ENCODE assay signal across 9 cellular contexts in genomic region chr16:57529324-57530103, GRCh38. TPM values are rescaled to one million over a fixed set of nuclear protein-coding genes. Genes with fewer than 3 reads are reported as not detected.
DNase-seq lines count a peak whose midpoint lies in the region; ATAC-seq and TF ChIP-seq lines count a peak whose summit lies in the region.
"Had no signal": no experiment of that assay in that cellular context is flagged by ENCODE, and none has a peak within 500 bp of the region (broad histone marks: within the 10 kb centered on the region; RNA-seq: fewer than 3 reads in every experiment).

No MANE protein-coding gene starts in this region.

- no peak overlapping the region for H2AFZ ChIP-seq in OCI-LY7 (ENCODE audit: low read length)

- H3K36me3 ChIP-seq in OCI-LY7 (ENCODE audit: insufficient read depth, low read length): no peaks in the 10 kb centered on the region
- H3K36me3 ChIP-seq: MG63 had no signal

- peak overlapping the region; percentile 55 for H3K4me2 ChIP-seq in OCI-LY7 (ENCODE audit: low read length)

- TF ChIP-seq CTCF in OCI-LY7 (conservative IDR thresholded peaks at IDR 0.05; ENCODE audit: low read length): no peak

- intact Hi-C loops in OCI-LY7 (cut with micrococcal nuclease; ENCODE audit: unreplicated experiment): no loop called here

- H3K9me2 ChIP-seq in OCI-LY7 (ENCODE audit: insufficient read depth, low read length): no peaks in the 10 kb centered on the region

- peaks cover 48% of the 10 kb centered on the region for H3K4me1 Mint-ChIP-seq in T-helper 2 cell treated with Interferon-gamma antibody and Interleukin-4, amounts not matched to agents 5 μg/mL and 100 μg/mL, for 36 hours (ENCODE audit: low read depth)
- H3K4me1 Mint-ChIP-seq in stimulated activated naive CD8-positive, alpha-beta T cell treated with anti-CD3 and anti-CD28 coated beads, Interleukin-15, Interleukin-2, amounts not matched to agents 100 ng/mL and 50 ng/mL, for 24 hours (ENCODE audit: low read depth): peaks cover 48% of the 10 kb centered on the region

- H3K79me2 ChIP-seq in OCI-LY7 (ENCODE audit: insufficient read depth, low read depth, low read length): no peaks in the 10 kb centered on the region

- H3K27ac Mint-ChIP-seq in T-helper 2 cell treated with Interferon-gamma antibody and Interleukin-4, amounts not matched to agents 5 μg/mL and 100 μg/mL, for 36 hours: peak overlapping the region; percentile 97
- peak overlapping the region; percentile 93 for H3K27ac Mint-ChIP-seq in stimulated activated naive CD8-positive, alpha-beta T cell treated with anti-CD3 and anti-CD28 coated beads, Interleukin-15, Interleukin-2, amounts not matched to agents 100 ng/mL and 50 ng/mL, for 24 hours

- H3K9me3 Mint-ChIP-seq in T-helper 2 cell treated with Interferon-gamma antibody and Interleukin-4, amounts not matched to agents 5 μg/mL and 100 μg/mL, for 36 hours: no peaks in the 10 kb centered on the region
- H3K9me3 Mint-ChIP-seq in stimulated activated naive CD8-positive, alpha-beta T cell treated with anti-CD3 and anti-CD28 coated beads, Interleukin-15, Interleukin-2, amounts not matched to agents 100 ng/mL and 50 ng/mL, for 24 hours: no peaks in the 10 kb centered on the region

- peaks cover 64% of the 10 kb centered on the region for H3K4me1 ChIP-seq in OCI-LY7 (ENCODE audit: insufficient read depth, low read length, poor library complexity, severe bottlenecking)

- BruUV-seq in OCI-LY7 (replicated peaks; lab: Mats Ljungman, UMichigan): no TSS peak

- H3K9me3 ChIP-seq in OCI-LY7 (ENCODE audit: low read length): no peaks in the 10 kb centered on the region
- H3K9me3 ChIP-seq: MG63 had no signal

- H3K4me3 ChIP-seq in OCI-LY7 (ENCODE audit: low read depth, low read length, poor library complexity, severe bottlenecking) (peak overlapping the region; percentile 2), iPS-11a (ENCODE audit: low read depth, low read length) (peak overlapping the region; percentile 60)
- H3K4me3 ChIP-seq: MG63 had no signal

- peak overlapping the region; percentile 39 for H3K27ac ChIP-seq in OCI-LY7 (ENCODE audit: low read depth, low read length, poor library complexity, severe bottlenecking)

- no peak for ATAC-seq in HG02973 (IDR thresholded peaks at IDR 0.05; ENCODE audit: unreplicated experiment)
- ATAC-seq in GM21360 (IDR thresholded peaks at IDR 0.05; ENCODE audit: unreplicated experiment): no peak

- peaks cover 8% of the 10 kb centered on the region for H3K36me3 Mint-ChIP-seq in T-helper 2 cell treated with Interferon-gamma antibody and Interleukin-4, amounts not matched to agents 5 μg/mL and 100 μg/mL, for 36 hours (ENCODE audit: low read depth)
- peaks cover 5% of the 10 kb centered on the region for H3K36me3 Mint-ChIP-seq in stimulated activated naive CD8-positive, alpha-beta T cell treated with anti-CD3 and anti-CD28 coated beads, Interleukin-15, Interleukin-2, amounts not matched to agents 100 ng/mL and 50 ng/mL, for 24 hours (ENCODE audit: low read depth)

- peak overlapping the region; percentile 81 for H3K4me3 Mint-ChIP-seq in T-helper 2 cell treated with Interferon-gamma antibody and Interleukin-4, amounts not matched to agents 5 μg/mL and 100 μg/mL, for 36 hours
- H3K4me3 Mint-ChIP-seq in stimulated activated naive CD8-positive, alpha-beta T cell treated with anti-CD3 and anti-CD28 coated beads, Interleukin-15, Interleukin-2, amounts not matched to agents 100 ng/mL and 50 ng/mL, for 24 hours: peak overlapping the region; percentile 70

- DNase-seq in T-helper 2 cell treated with Interferon-gamma antibody and Interleukin-4, amounts not matched to agents 5 μg/mL and 100 μg/mL, for 36 hours (ENCODE audit: low spot score): no peak
- DNase-seq in T-helper 2 cell (no peak), OCI-LY7 (ENCODE audit: low spot score) (no peak), occipital lobe (lab: John Stamatoyannopoulos, UW) (no peak)

- H3K27me3 Mint-ChIP-seq in T-helper 2 cell treated with Interferon-gamma antibody and Interleukin-4, amounts not matched to agents 5 μg/mL and 100 μg/mL, for 36 hours (ENCODE audit: low read depth): no peaks in the 10 kb centered on the region
- no peaks in the 10 kb centered on the region for H3K27me3 Mint-ChIP-seq in stimulated activated naive CD8-positive, alpha-beta T cell treated with anti-CD3 and anti-CD28 coated beads, Interleukin-15, Interleukin-2, amounts not matched to agents 100 ng/mL and 50 ng/mL, for 24 hours

- CTCF ChIA-PET in OCI-LY7 (lab: Charles Lee; ENCODE audit: unreplicated experiment): no interaction called here

- H4K20me1 ChIP-seq in OCI-LY7 (ENCODE audit: insufficient read depth, low read length): no peaks in the 10 kb centered on the region

- POLR2A ChIA-PET in OCI-LY7 (lab: Charles Lee): no interaction called here

RNA-seq across cellular contexts. Expression of gene CCDC102A, which starts 6.9 kb away (rescaled TPM):
- total RNA-seq in OCI-LY7 (2014; rRNA removed; shearing (Covaris generic)): 4.2 and 4.8 TPM in 2 replicates
- total RNA-seq in OCI-LY7 (2022) (6.7 and 7.1 TPM in 2 replicates), occipital lobe (1.7 TPM)

RNA-seq across cellular contexts. Expression of gene ADGRG5, which starts 12.9 kb away (rescaled TPM):
- total RNA-seq in OCI-LY7 (2014; rRNA removed; shearing (Covaris generic)): 0.39 TPM in 1 of 2 replicates, not detected in the other
- total RNA-seq in OCI-LY7 (2022) (0.37 and 1.3 TPM in 2 replicates), occipital lobe (not detected)

RNA-seq across cellular contexts. Expression of gene DOK4, which starts 43.2 kb away (rescaled TPM):
- 0.09 and 0.13 TPM in 2 replicates for total RNA-seq in OCI-LY7 (2014; rRNA removed; shearing (Covaris generic))
- total RNA-seq in OCI-LY7 (2022) (1.0 and 1.1 TPM in 2 replicates), occipital lobe (65.0 TPM)

Comparison
In these comparisons a context has a peak if more than half of its experiments do, and no peak if none do; other contexts are left out.
1. RNA of gene DOK4, which starts 43.2 kb away (total RNA-seq): 65.0 TPM in occipital lobe (single experiment); 0.09 to 1.1 TPM in OCI-LY7; every median in the first group is over 10 times any median in the second.